In the genomic region with DNA sequence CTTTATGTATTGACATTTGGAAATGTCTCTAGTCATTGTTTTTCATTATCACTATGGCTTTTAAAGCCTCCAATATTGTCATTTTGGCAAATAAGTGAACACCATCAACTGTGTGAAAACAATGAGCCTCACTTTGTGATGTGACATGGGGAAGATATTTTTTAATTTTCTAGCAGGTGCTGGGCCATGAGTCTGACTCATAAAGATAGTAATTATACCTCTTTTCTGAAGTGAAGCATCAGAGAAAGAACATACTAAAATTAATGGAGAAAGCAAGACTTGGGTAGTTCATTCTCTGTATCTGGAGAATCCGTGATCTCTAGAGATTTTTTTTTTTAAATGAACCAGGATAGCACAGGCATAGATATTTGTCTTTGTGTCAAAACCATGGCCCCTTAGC, we compare ENCODE assay signal across 1 cellular context.
TF ChIP-seq lines count a peak whose summit lies in the region.

No MANE protein-coding gene starts in this region.

TF ChIP-seq in GM12878, 131 proteins besides CTCF, POLR2A, EP300 and RAD21 (continued from another document and continues in another):
- TF ChIP-seq, protein P1, sequence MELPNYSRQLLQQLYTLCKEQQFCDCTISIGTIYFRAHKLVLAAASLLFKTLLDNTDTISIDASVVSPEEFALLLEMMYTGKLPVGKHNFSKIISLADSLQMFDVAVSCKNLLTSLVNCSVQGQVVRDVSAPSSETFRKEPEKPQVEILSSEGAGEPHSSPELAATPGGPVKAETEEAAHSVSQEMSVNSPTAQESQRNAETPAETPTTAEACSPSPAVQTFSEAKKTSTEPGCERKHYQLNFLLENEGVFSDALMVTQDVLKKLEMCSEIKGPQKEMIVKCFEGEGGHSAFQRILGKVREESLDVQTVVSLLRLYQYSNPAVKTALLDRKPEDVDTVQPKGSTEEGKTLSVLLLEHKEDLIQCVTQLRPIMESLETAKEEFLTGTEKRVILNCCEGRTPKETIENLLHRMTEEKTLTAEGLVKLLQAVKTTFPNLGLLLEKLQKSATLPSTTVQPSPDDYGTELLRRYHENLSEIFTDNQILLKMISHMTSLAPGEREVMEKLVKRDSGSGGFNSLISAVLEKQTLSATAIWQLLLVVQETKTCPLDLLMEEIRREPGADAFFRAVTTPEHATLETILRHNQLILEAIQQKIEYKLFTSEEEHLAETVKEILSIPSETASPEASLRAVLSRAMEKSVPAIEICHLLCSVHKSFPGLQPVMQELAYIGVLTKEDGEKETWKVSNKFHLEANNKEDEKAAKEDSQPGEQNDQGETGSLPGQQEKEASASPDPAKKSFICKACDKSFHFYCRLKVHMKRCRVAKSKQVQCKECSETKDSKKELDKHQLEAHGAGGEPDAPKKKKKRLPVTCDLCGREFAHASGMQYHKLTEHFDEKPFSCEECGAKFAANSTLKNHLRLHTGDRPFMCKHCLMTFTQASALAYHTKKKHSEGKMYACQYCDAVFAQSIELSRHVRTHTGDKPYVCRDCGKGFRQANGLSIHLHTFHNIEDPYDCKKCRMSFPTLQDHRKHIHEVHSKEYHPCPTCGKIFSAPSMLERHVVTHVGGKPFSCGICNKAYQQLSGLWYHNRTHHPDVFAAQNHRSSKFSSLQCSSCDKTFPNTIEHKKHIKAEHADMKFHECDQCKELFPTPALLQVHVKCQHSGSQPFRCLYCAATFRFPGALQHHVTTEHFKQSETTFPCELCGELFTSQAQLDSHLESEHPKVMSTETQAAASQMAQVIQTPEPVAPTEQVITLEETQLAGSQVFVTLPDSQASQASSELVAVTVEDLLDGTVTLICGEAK (IDR thresholded peaks at IDR 0.05; ENCODE audit: borderline replicate concordance) = no peak
- no peak for TF ChIP-seq EGR1 (IDR thresholded peaks at IDR 0.05; ENCODE audit: borderline replicate concordance in 1 of 2, low read depth in 2 of 2, low read length in 2 of 2)
- TF ChIP-seq SMC3 (IDR thresholded peaks at IDR 0.05; ENCODE audit: borderline replicate concordance, low read length) = no peak
- TF ChIP-seq RAD51 (IDR thresholded peaks at IDR 0.05) = no peak
- peak; percentile 50; the same call in 1 of the 2 replicates for TF ChIP-seq TCF12 (IDR thresholded peaks at IDR 0.05; ENCODE audit: low read depth, low read length)
- no peak for TF ChIP-seq FOXM1 (IDR thresholded peaks at IDR 0.05; ENCODE audit: low read depth, low read length)
- no peak for TF ChIP-seq YY1 (IDR thresholded peaks at IDR 0.05; ENCODE audit: low read depth, low read length)
- TF ChIP-seq, protein P2, sequence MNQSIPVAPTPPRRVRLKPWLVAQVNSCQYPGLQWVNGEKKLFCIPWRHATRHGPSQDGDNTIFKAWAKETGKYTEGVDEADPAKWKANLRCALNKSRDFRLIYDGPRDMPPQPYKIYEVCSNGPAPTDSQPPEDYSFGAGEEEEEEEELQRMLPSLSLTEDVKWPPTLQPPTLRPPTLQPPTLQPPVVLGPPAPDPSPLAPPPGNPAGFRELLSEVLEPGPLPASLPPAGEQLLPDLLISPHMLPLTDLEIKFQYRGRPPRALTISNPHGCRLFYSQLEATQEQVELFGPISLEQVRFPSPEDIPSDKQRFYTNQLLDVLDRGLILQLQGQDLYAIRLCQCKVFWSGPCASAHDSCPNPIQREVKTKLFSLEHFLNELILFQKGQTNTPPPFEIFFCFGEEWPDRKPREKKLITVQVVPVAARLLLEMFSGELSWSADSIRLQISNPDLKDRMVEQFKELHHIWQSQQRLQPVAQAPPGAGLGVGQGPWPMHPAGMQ (IDR thresholded peaks at IDR 0.05; ENCODE audit: borderline replicate concordance) = no peak
- no peak for TF ChIP-seq BCLAF1 (IDR thresholded peaks at IDR 0.05)
- no peak for TF ChIP-seq ASH2L (IDR thresholded peaks at IDR 0.05; ENCODE audit: borderline replicate concordance, low read depth)
- peak; percentile 35 for TF ChIP-seq MEF2B (IDR thresholded peaks at IDR 0.05; ENCODE audit: partially characterized antibody, poor library complexity, severe bottlenecking)
- TF ChIP-seq TAF1 (IDR thresholded peaks at IDR 0.05; ENCODE audit: borderline replicate concordance, low read depth, low read length) = no peak
- TF ChIP-seq, protein P3, sequence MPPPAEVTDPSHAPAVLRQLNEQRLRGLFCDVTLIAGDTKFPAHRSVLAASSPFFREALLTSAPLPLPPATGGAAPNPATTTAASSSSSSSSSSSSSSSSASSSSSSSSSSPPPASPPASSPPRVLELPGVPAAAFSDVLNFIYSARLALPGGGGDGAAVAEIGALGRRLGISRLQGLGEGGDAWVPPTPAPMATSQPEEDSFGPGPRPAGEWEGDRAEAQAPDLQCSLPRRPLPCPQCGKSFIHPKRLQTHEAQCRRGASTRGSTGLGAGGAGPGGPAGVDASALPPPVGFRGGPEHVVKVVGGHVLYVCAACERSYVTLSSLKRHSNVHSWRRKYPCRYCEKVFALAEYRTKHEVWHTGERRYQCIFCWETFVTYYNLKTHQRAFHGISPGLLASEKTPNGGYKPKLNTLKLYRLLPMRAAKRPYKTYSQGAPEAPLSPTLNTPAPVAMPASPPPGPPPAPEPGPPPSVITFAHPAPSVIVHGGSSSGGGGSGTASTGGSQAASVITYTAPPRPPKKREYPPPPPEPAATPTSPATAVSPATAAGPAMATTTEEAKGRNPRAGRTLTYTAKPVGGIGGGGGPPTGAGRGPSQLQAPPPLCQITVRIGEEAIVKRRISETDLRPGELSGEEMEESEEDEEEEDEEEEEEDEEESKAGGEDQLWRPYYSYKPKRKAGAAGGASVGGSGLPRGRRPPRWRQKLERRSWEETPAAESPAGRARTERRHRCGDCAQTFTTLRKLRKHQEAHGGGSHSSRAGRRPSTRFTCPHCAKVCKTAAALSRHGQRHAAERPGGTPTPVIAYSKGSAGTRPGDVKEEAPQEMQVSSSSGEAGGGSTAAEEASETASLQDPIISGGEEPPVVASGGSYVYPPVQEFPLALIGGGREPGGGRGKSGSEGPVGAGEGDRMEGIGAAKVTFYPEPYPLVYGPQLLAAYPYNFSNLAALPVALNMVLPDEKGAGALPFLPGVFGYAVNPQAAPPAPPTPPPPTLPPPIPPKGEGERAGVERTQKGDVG (CRISPR knock-in tag; IDR thresholded peaks at IDR 0.05) = no peak
- TF ChIP-seq, protein P4, sequence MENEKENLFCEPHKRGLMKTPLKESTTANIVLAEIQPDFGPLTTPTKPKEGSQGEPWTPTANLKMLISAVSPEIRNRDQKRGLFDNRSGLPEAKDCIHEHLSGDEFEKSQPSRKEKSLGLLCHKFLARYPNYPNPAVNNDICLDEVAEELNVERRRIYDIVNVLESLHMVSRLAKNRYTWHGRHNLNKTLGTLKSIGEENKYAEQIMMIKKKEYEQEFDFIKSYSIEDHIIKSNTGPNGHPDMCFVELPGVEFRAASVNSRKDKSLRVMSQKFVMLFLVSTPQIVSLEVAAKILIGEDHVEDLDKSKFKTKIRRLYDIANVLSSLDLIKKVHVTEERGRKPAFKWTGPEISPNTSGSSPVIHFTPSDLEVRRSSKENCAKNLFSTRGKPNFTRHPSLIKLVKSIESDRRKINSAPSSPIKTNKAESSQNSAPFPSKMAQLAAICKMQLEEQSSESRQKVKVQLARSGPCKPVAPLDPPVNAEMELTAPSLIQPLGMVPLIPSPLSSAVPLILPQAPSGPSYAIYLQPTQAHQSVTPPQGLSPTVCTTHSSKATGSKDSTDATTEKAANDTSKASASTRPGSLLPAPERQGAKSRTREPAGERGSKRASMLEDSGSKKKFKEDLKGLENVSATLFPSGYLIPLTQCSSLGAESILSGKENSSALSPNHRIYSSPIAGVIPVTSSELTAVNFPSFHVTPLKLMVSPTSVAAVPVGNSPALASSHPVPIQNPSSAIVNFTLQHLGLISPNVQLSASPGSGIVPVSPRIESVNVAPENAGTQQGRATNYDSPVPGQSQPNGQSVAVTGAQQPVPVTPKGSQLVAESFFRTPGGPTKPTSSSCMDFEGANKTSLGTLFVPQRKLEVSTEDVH (IDR thresholded peaks at IDR 0.05; ENCODE audit: low read depth, partially characterized antibody) = no peak
- no peak for TF ChIP-seq SREBF1 (IDR thresholded peaks at IDR 0.05; ENCODE audit: low read length)
- no peak for TF ChIP-seq ZBED1 (IDR thresholded peaks at IDR 0.05; ENCODE audit: borderline replicate concordance)
- peak; percentile 76 for TF ChIP-seq NFIC (IDR thresholded peaks at IDR 0.05; ENCODE audit: low read depth, low read length)
- no peak for TF ChIP-seq TCF3 (IDR thresholded peaks at IDR 0.05; ENCODE audit: borderline replicate concordance, insufficient read depth, low read depth, low read length)
- TF ChIP-seq NR2F1 (conservative IDR thresholded peaks at IDR 0.05) = no peak
- no peak for TF ChIP-seq POLR2AphosphoS5 (IDR thresholded peaks at IDR 0.05; ENCODE audit: low read length)
- TF ChIP-seq DPF2 (IDR thresholded peaks at IDR 0.05) = no peak
- TF ChIP-seq SRF (IDR thresholded peaks at IDR 0.05; ENCODE audit: low read depth in 2 of 2, low read length in 2 of 2) = no peak
- no peak for TF ChIP-seq ZNF207 (IDR thresholded peaks at IDR 0.05; ENCODE audit: borderline replicate concordance)
- TF ChIP-seq SMARCA5 (IDR thresholded peaks at IDR 0.05) = no peak
- TF ChIP-seq CBX5 (IDR thresholded peaks at IDR 0.05; ENCODE audit: low read depth) = no peak
- TF ChIP-seq PML (IDR thresholded peaks at IDR 0.05; ENCODE audit: low read length) = no peak
- TF ChIP-seq, protein P5, sequence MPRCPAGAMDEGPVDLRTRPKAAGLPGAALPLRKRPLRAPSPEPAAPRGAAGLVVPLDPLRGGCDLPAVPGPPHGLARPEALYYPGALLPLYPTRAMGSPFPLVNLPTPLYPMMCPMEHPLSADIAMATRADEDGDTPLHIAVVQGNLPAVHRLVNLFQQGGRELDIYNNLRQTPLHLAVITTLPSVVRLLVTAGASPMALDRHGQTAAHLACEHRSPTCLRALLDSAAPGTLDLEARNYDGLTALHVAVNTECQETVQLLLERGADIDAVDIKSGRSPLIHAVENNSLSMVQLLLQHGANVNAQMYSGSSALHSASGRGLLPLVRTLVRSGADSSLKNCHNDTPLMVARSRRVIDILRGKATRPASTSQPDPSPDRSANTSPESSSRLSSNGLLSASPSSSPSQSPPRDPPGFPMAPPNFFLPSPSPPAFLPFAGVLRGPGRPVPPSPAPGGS (IDR thresholded peaks at IDR 0.05; ENCODE audit: borderline replicate concordance, insufficient read depth, low read depth, low read length, poor library complexity, severe bottlenecking) = no peak
- TF ChIP-seq CHD2 (IDR thresholded peaks at IDR 0.05; ENCODE audit: borderline replicate concordance, low read depth, low read length) = no peak
- TF ChIP-seq, protein P6, sequence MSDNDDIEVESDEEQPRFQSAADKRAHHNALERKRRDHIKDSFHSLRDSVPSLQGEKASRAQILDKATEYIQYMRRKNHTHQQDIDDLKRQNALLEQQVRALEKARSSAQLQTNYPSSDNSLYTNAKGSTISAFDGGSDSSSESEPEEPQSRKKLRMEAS (IDR thresholded peaks at IDR 0.05; ENCODE audit: low read depth, low read length) = no peak
- TF ChIP-seq ATF3 (IDR thresholded peaks at IDR 0.05; ENCODE audit: borderline replicate concordance, extremely low read depth, low read depth, low read length) = no peak
- TF ChIP-seq KAT2A (conservative IDR thresholded peaks at IDR 0.05; ENCODE audit: control insufficient read depth, low read depth, low read length) = no peak
- peak; percentile 91 for TF ChIP-seq MTA2 (IDR thresholded peaks at IDR 0.05; ENCODE audit: low read depth)
- TF ChIP-seq TBL1XR1 (IDR thresholded peaks at IDR 0.05; ENCODE audit: low read depth, low read length) = no peak
- TF ChIP-seq CEBPZ (IDR thresholded peaks at IDR 0.05; ENCODE audit: low read depth, low read length) = no peak
- no peak for TF ChIP-seq MYB (IDR thresholded peaks at IDR 0.05; ENCODE audit: borderline replicate concordance, low read depth, low read length)
- no peak for TF ChIP-seq GABPA (IDR thresholded peaks at IDR 0.05; ENCODE audit: low read depth)
